ENCODE assay signal across 20 cellular contexts in genomic region chr12:41537522-41537921, GRCh38.
DNase-seq lines count a peak whose midpoint lies in the region; ATAC-seq and TF ChIP-seq lines count a peak whose summit lies in the region.
"Had no signal": no experiment of that assay in that cellular context is flagged by ENCODE, and none has a peak within 500 bp of the region (broad histone marks: within the 10 kb centered on the region; RNA-seq: fewer than 3 reads in every experiment).

No MANE protein-coding gene starts in this region.

- H3K14ac ChIP-seq in neuronal stem cell (ENCODE audit: low read length): no peak overlapping the region

- H4K8ac ChIP-seq in neuronal stem cell (ENCODE audit: low read depth, low read length): no peak overlapping the region

- no peaks in the 10 kb centered on the region for H3K36me3 ChIP-seq in neuronal stem cell (replicated peaks in 1 of 2; ENCODE audit: control insufficient read depth in 2 of 2, insufficient read depth in 2 of 2, low read length in 2 of 2)
- H3K36me3 ChIP-seq: MG63, Peyer's patch had no signal

- no peak overlapping the region for H3K4me2 ChIP-seq in neuronal stem cell (ENCODE audit: insufficient read depth, low read length, poor library complexity, severe bottlenecking)

- H3K4me3 Mint-ChIP-seq in activated naive CD4-positive, alpha-beta T cell treated with anti-CD3 and anti-CD28 coated beads, Interleukin-2, amount 50 U/mL, for 24 hours: no peak overlapping the region
- H3K4me3 Mint-ChIP-seq in activated naive CD8-positive, alpha-beta T cell treated with anti-CD3 and anti-CD28 coated beads for 36 hours: no peak overlapping the region
- no peak overlapping the region for H3K4me3 Mint-ChIP-seq in type B pancreatic cell
- H3K4me3 Mint-ChIP-seq: B cell, CD14-positive monocyte, H9 had no signal

- no peak overlapping the region for H3K9ac ChIP-seq in neuronal stem cell (ENCODE audit: low read depth, low read length, poor library complexity)

- H3K4ac ChIP-seq in neuronal stem cell (ENCODE audit: low read length): no peak overlapping the region

- no peaks in the 10 kb centered on the region for H3K4me1 ChIP-seq in neuronal stem cell (ENCODE audit: control insufficient read depth in 2 of 2, insufficient read depth in 1 of 2, low read depth in 1 of 2, low read length in 2 of 2)
- H3K4me1 ChIP-seq: Peyer's patch had no signal

- DNase-seq in activated naive CD4-positive, alpha-beta T cell (lab: John Stamatoyannopoulos, UW): no peak
- DNase-seq in NCI-H82 treated with DMSO at 0.1 percent for 48 hours (lab: John Stamatoyannopoulos, UW; ENCODE audit: unreplicated experiment): peak; percentile 12
- DNase-seq in activated naive CD8-positive, alpha-beta T cell treated with anti-CD3 and anti-CD28 coated beads for 36 hours: no peak
- DNase-seq in neuronal stem cell (ENCODE audit: low spot score): no peak
- no peak for DNase-seq in type B pancreatic cell (ENCODE audit: extremely low spot score, unreplicated experiment)
- DNase-seq in DMS 273 (lab: John Stamatoyannopoulos, UW; ENCODE audit: unreplicated experiment): no peak
- DNase-seq: EL, GF-D8, H9, MG63, NCI-H1417 treated with DMSO at 0.1 percent for 48 hours, NCI-H187, NCI-H2107, NCI-H446 treated with DMSO at 0.1 percent for 48 hours, NCI-H526 treated with DMSO at 0.1 percent for 48 hours, Peyer's patch had no signal

- H2BK120ac ChIP-seq in neuronal stem cell (ENCODE audit: low read depth, low read length): no peak overlapping the region

- no peaks in the 10 kb centered on the region for H3K36me3 Mint-ChIP-seq in activated naive CD4-positive, alpha-beta T cell treated with anti-CD3 and anti-CD28 coated beads, Interleukin-2, amount 50 U/mL, for 24 hours
- H3K36me3 Mint-ChIP-seq in activated naive CD8-positive, alpha-beta T cell treated with anti-CD3 and anti-CD28 coated beads for 36 hours: no peaks in the 10 kb centered on the region
- no peaks in the 10 kb centered on the region for H3K36me3 Mint-ChIP-seq in type B pancreatic cell
- H3K36me3 Mint-ChIP-seq: CD14-positive monocyte had no signal

- H3K27ac ChIP-seq in neuronal stem cell (replicated peaks; ENCODE audit: low read length): no peak overlapping the region
- H3K27ac ChIP-seq: Peyer's patch had no signal

- no peak overlapping the region for H2BK15ac ChIP-seq in neuronal stem cell (ENCODE audit: low read length)

- H3K9me3 Mint-ChIP-seq in activated naive CD4-positive, alpha-beta T cell treated with anti-CD3 and anti-CD28 coated beads, Interleukin-2, amount 50 U/mL, for 24 hours: no peaks in the 10 kb centered on the region
- no peaks in the 10 kb centered on the region for H3K9me3 Mint-ChIP-seq in activated naive CD8-positive, alpha-beta T cell treated with anti-CD3 and anti-CD28 coated beads for 36 hours
- no peaks in the 10 kb centered on the region for H3K9me3 Mint-ChIP-seq in type B pancreatic cell
- H3K9me3 Mint-ChIP-seq: H9 had no signal

- no peaks in the 10 kb centered on the region for H3K9me3 ChIP-seq in neuronal stem cell (replicated peaks in 1 of 2; ENCODE audit: control insufficient read depth in 2 of 2, insufficient read depth in 1 of 2, low read depth in 1 of 2, low read length in 2 of 2)
- H3K9me3 ChIP-seq: MG63, Peyer's patch had no signal

- peak overlapping the region; percentile 41 for H3K27ac Mint-ChIP-seq in activated naive CD4-positive, alpha-beta T cell treated with anti-CD3 and anti-CD28 coated beads, Interleukin-2, amount 50 U/mL, for 24 hours
- H3K27ac Mint-ChIP-seq in activated naive CD8-positive, alpha-beta T cell treated with anti-CD3 and anti-CD28 coated beads for 36 hours: peak overlapping the region; percentile 85
- H3K27ac Mint-ChIP-seq in type B pancreatic cell: no peak overlapping the region
- H3K27ac Mint-ChIP-seq: B cell, CD14-positive monocyte, H9 had no signal

- H4K91ac ChIP-seq in neuronal stem cell (ENCODE audit: low read depth, low read length, poor library complexity): no peak overlapping the region

- TF ChIP-seq CTCF in type B pancreatic cell (conservative IDR thresholded peaks at IDR 0.05): no peak

- H2AFZ ChIP-seq in neuronal stem cell (ENCODE audit: low read length): peak overlapping the region; percentile 15

- no peak for ATAC-seq in SK-N-SH treated with all-trans-retinoic acid at 6 μM for 48 hours

- no peak overlapping the region for H3K4me3 ChIP-seq in neuronal stem cell (ENCODE audit: low read length in 2 of 2)
- H3K4me3 ChIP-seq: MG63, Peyer's patch had no signal

- peaks cover 4% of the 10 kb centered on the region for H3K4me1 Mint-ChIP-seq in activated naive CD4-positive, alpha-beta T cell treated with anti-CD3 and anti-CD28 coated beads, Interleukin-2, amount 50 U/mL, for 24 hours
- H3K4me1 Mint-ChIP-seq in activated naive CD8-positive, alpha-beta T cell treated with anti-CD3 and anti-CD28 coated beads for 36 hours: peaks cover 16% of the 10 kb centered on the region
- H3K4me1 Mint-ChIP-seq in type B pancreatic cell (ENCODE audit: unreplicated experiment): peaks cover 5% of the 10 kb centered on the region
- H3K4me1 Mint-ChIP-seq: B cell, CD14-positive monocyte, H9 had no signal

- no peak overlapping the region for H2BK12ac ChIP-seq in neuronal stem cell (ENCODE audit: low read length)

- no peaks in the 10 kb centered on the region for H3K79me1 ChIP-seq in neuronal stem cell (ENCODE audit: low read depth, low read length)

- no peak overlapping the region for H3K18ac ChIP-seq in neuronal stem cell (ENCODE audit: low read length)

- H2BK5ac ChIP-seq in neuronal stem cell (ENCODE audit: low read length): no peak overlapping the region

- WGBS in neuronal stem cell (ENCODE audit: extremely low coverage in 2 of 2, insufficient read length in 2 of 2, insufficient replicate concordance in 1 of 2), 2 donors: no CpG with 5 or more reads among the region's 1 CpG

- H3K27me3 Mint-ChIP-seq in activated naive CD4-positive, alpha-beta T cell treated with anti-CD3 and anti-CD28 coated beads, Interleukin-2, amount 50 U/mL, for 24 hours: peaks cover 4% of the 10 kb centered on the region
- H3K27me3 Mint-ChIP-seq in activated naive CD8-positive, alpha-beta T cell treated with anti-CD3 and anti-CD28 coated beads for 36 hours: peaks cover 20% of the 10 kb centered on the region
- peaks cover 6% of the 10 kb centered on the region for H3K27me3 Mint-ChIP-seq in type B pancreatic cell

- H3K23ac ChIP-seq in neuronal stem cell (ENCODE audit: low read depth, low read length, poor library complexity): no peak overlapping the region

- H3K27me3 ChIP-seq in neuronal stem cell (ENCODE audit: control insufficient read depth in 3 of 3, insufficient read depth in 3 of 3, low read depth in 1 of 3, low read length in 3 of 3): no peaks in the 10 kb centered on the region
- H3K27me3 ChIP-seq: MG63, Peyer's patch had no signal

- H2AK5ac ChIP-seq in neuronal stem cell (ENCODE audit: low read depth, low read length): no peak overlapping the region

TF ChIP-seq in SK-N-SH treated with all-trans-retinoic acid at 6 μM for 48 hours, 23 proteins besides CTCF, POLR2A, EP300 and RAD21 (continues in another document):
- TF ChIP-seq ESRRG (CRISPR knock-in tag; IDR thresholded peaks at IDR 0.05) (no peak), RARB (CRISPR knock-in tag; IDR thresholded peaks at IDR 0.05) (no peak), ZNF565 (CRISPR knock-in tag; conservative IDR thresholded peaks at IDR 0.05; ENCODE audit: low read depth) (no peak), ZNF8 (CRISPR knock-in tag; IDR thresholded peaks at IDR 0.05) (no peak), ZNF70 (CRISPR knock-in tag; IDR thresholded peaks at IDR 0.05) (no peak), ARNTL (CRISPR knock-in tag; IDR thresholded peaks at IDR 0.05; ENCODE audit: borderline replicate concordance, low read depth) (no peak), POU6F1 (CRISPR knock-in tag; IDR thresholded peaks at IDR 0.05; ENCODE audit: borderline replicate concordance, low read depth) (no peak), CSDC2 (CRISPR knock-in tag; IDR thresholded peaks at IDR 0.05) (no peak)
- TF ChIP-seq, protein P1, sequence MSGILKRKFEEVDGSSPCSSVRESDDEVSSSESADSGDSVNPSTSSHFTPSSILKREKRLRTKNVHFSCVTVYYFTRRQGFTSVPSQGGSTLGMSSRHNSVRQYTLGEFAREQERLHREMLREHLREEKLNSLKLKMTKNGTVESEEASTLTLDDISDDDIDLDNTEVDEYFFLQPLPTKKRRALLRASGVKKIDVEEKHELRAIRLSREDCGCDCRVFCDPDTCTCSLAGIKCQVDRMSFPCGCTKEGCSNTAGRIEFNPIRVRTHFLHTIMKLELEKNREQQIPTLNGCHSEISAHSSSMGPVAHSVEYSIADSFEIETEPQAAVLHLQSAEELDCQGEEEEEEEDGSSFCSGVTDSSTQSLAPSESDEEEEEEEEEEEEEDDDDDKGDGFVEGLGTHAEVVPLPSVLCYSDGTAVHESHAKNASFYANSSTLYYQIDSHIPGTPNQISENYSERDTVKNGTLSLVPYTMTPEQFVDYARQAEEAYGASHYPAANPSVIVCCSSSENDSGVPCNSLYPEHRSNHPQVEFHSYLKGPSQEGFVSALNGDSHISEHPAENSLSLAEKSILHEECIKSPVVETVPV (CRISPR knock-in tag; IDR thresholded peaks at IDR 0.05): no peak
